In the genomic region with DNA sequence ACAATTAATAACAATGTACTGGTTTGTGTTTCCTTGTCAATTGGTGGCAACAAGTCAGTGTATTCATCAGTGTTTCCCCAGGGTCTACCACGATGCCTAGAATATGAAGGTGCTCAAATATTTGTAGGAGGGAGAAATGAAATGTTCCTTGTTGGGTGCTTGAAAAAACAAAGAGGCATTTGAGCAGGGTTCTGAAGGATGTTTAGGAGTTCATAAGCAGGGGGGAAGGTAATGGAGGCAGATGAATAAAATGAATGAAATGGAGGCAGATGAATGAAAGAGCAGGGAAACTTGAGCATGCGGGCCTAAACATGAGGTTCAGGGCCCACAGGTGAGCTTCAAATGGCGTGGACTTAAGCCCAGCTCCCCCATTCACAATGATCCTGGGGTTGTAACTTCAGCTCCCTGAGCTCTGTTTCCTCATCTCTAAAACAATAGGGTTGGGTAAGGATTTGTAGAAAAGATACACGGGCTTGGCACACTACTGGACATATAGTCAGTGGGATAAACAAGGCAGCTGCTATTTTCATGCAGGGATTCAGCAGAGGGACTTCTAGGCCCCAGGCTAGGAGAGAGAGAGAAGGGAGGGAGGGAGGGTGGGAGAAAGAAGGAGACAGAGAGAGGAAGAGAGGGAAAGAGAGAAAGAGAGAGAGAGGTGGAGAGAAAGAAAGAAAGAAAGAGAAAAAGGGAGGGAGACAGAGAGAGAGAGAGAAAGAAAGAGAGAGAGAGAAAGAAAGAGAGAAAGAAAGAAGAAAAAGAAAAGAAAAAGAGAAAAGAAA, we compare ENCODE assay signal across 3 cellular contexts.
TF ChIP-seq lines count a peak whose summit lies in the region.

No MANE protein-coding gene starts in this region.

TF ChIP-seq in A549, 52 proteins besides CTCF, POLR2A, EP300 and RAD21 (continued from another document and continues in another):
- TF ChIP-seq, protein P1, sequence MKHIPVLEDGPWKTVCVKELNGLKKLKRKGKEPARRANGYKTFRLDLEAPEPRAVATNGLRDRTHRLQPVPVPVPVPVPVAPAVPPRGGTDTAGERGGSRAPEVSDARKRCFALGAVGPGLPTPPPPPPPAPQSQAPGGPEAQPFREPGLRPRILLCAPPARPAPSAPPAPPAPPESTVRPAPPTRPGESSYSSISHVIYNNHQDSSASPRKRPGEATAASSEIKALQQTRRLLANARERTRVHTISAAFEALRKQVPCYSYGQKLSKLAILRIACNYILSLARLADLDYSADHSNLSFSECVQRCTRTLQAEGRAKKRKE (CRISPR knock-in tag; IDR thresholded peaks at IDR 0.05; ENCODE audit: low read depth): no peak
- TF ChIP-seq HEYL (CRISPR knock-in tag; IDR thresholded peaks at IDR 0.05) (no peak), RFX5 (IDR thresholded peaks at IDR 0.05) (no peak), CHD2 (IDR thresholded peaks at IDR 0.05; ENCODE audit: low read length, partially characterized antibody) (no peak), ZSCAN20 (CRISPR knock-in tag; IDR thresholded peaks at IDR 0.05) (no peak), HOXB5 (CRISPR knock-in tag; IDR thresholded peaks at IDR 0.05) (no peak), TFCP2L1 (CRISPR knock-in tag; IDR thresholded peaks at IDR 0.05) (no peak)
- TF ChIP-seq, protein P2, sequence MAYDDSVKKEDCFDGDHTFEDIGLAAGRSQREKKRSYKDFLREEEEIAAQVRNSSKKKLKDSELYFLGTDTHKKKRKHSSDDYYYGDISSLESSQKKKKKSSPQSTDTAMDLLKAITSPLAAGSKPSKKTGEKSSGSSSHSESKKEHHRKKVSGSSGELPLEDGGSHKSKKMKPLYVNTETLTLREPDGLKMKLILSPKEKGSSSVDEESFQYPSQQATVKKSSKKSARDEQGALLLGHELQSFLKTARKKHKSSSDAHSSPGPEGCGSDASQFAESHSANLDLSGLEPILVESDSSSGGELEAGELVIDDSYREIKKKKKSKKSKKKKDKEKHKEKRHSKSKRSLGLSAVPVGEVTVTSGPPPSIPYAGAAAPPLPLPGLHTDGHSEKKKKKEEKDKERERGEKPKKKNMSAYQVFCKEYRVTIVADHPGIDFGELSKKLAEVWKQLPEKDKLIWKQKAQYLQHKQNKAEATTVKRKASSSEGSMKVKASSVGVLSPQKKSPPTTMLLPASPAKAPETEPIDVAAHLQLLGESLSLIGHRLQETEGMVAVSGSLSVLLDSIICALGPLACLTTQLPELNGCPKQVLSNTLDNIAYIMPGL (CRISPR knock-in tag; IDR thresholded peaks at IDR 0.05; ENCODE audit: borderline replicate concordance): no peak
- TF ChIP-seq, protein P3, sequence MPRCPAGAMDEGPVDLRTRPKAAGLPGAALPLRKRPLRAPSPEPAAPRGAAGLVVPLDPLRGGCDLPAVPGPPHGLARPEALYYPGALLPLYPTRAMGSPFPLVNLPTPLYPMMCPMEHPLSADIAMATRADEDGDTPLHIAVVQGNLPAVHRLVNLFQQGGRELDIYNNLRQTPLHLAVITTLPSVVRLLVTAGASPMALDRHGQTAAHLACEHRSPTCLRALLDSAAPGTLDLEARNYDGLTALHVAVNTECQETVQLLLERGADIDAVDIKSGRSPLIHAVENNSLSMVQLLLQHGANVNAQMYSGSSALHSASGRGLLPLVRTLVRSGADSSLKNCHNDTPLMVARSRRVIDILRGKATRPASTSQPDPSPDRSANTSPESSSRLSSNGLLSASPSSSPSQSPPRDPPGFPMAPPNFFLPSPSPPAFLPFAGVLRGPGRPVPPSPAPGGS (IDR thresholded peaks at IDR 0.05): no peak

TF ChIP-seq in GM23338, 12 proteins besides CTCF, POLR2A, EP300 and RAD21 (continued from another document):
- no peak for TF ChIP-seq EZH2 (IDR thresholded peaks at IDR 0.05; ENCODE audit: low read depth, unreplicated experiment)
- no peak for TF ChIP-seq STAT1 (IDR thresholded peaks at IDR 0.05; ENCODE audit: unreplicated experiment)
- TF ChIP-seq, protein P4, sequence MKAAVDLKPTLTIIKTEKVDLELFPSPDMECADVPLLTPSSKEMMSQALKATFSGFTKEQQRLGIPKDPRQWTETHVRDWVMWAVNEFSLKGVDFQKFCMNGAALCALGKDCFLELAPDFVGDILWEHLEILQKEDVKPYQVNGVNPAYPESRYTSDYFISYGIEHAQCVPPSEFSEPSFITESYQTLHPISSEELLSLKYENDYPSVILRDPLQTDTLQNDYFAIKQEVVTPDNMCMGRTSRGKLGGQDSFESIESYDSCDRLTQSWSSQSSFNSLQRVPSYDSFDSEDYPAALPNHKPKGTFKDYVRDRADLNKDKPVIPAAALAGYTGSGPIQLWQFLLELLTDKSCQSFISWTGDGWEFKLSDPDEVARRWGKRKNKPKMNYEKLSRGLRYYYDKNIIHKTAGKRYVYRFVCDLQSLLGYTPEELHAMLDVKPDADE (IDR thresholded peaks at IDR 0.05): no peak
- no peak for TF ChIP-seq CREB1 (CRISPR knock-in tag; IDR thresholded peaks at IDR 0.05; ENCODE audit: low read depth)
- TF ChIP-seq NANOG (IDR thresholded peaks at IDR 0.05; ENCODE audit: borderline replicate concordance): no peak
TF ChIP-seq in GM23338: peak in this region for 0.

TF ChIP-seq in endothelial cell of umbilical vein, 7 proteins besides CTCF, POLR2A, EP300 and RAD21:
- TF ChIP-seq POLR2AphosphoS5 (IDR thresholded peaks at IDR 0.05; ENCODE audit: insufficient read depth, low read depth, low read length) (no peak), EZH2 (IDR thresholded peaks at IDR 0.05; ENCODE audit: borderline replicate concordance, low read depth, low read length, severe bottlenecking) (no peak), JUN (IDR thresholded peaks at IDR 0.05; ENCODE audit: borderline replicate concordance, insufficient read depth, insufficient read length, low read depth) (no peak), GATA2 (IDR thresholded peaks at IDR 0.05; ENCODE audit: insufficient read depth, insufficient read length, low read depth, low read length) (no peak), MYC (IDR thresholded peaks at IDR 0.05; ENCODE audit: low read depth, low read length) (no peak), FOS (IDR thresholded peaks at IDR 0.05; ENCODE audit: borderline replicate concordance, insufficient read depth, low read length) (no peak)
- TF ChIP-seq, protein P5, sequence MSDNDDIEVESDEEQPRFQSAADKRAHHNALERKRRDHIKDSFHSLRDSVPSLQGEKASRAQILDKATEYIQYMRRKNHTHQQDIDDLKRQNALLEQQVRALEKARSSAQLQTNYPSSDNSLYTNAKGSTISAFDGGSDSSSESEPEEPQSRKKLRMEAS (IDR thresholded peaks at IDR 0.05; ENCODE audit: insufficient read depth, insufficient read length): no peak
TF ChIP-seq in endothelial cell of umbilical vein: peak in this region for 0.
